Comparison of ENCODE assay signal across 9 cellular contexts in genomic region chr11:8809605-8810272, GRCh38.
DNase-seq lines count a peak whose midpoint lies in the region; ATAC-seq lines count a peak whose summit lies in the region.
"Had no signal": no experiment of that assay in that cellular context is flagged by ENCODE, and none has a peak within 500 bp of the region (broad histone marks: within the 10 kb centered on the region; RNA-seq: fewer than 3 reads in every experiment).

No MANE protein-coding gene starts in this region.

- DNase-seq in GM03348 (ENCODE audit: low spot score) (peak; percentile 24), adipocyte (ENCODE audit: low read depth) (peak; percentile 34), left ventricle myocardium superior (no peak), NCI-H2196 treated with DMSO at 0.1 percent for 48 hours (lab: John Stamatoyannopoulos, UW; ENCODE audit: unreplicated experiment) (no peak), KBM-7 (no peak)
- DNase-seq: stimulated activated CD4-positive, alpha-beta T cell treated with anti-CD3 and anti-CD28 coated beads, Interleukin-4, amount 100 ng/mL, for 1 hour had no signal

- H3K36me3 ChIP-seq in adipocyte (ENCODE audit: control insufficient read depth, insufficient read depth, low read length, severe bottlenecking), result no peaks in the 10 kb centered on the region
- no peaks in the 10 kb centered on the region for H3K36me3 ChIP-seq in rectal smooth muscle tissue (ENCODE audit: control insufficient read depth, insufficient read depth, low read length)

- peak overlapping the region; percentile 88 for H3K4me3 ChIP-seq in adipocyte (ENCODE audit: low read length)
- peak overlapping the region; percentile 95 for H3K4me3 ChIP-seq in rectal smooth muscle tissue (ENCODE audit: low read length)

- H3K27me3 ChIP-seq in adipocyte (replicated peaks; ENCODE audit: control insufficient read depth, insufficient read depth, low read length) (no peaks in the 10 kb centered on the region), rectal smooth muscle tissue (ENCODE audit: control insufficient read depth, insufficient read depth, low read length) (no peaks in the 10 kb centered on the region)

- H3K27ac ChIP-seq in rectal smooth muscle tissue (ENCODE audit: low read depth, low read length), result peak overlapping the region; percentile 97

- intact Hi-C loops in left ventricle myocardium superior (cut with micrococcal nuclease), result loop anchor here (5.0 to 10.0 kb wide), 2 partner anchors 105 to 117 kb away; partner anchors contain the start of gene AKIP1

- ATAC-seq in left ventricle myocardium superior (peak; percentile 28), HG03457 (IDR thresholded peaks at IDR 0.05; ENCODE audit: unreplicated experiment) (no peak), HG02623 (IDR thresholded peaks at IDR 0.05; ENCODE audit: unreplicated experiment) (no peak)

- in situ Hi-C loops in KBM-7 (cut with MboI; ENCODE audit: low pct_unique_long_range_greater_than_20kb, low sequenced_read_pairs), result no loop called here

- H3K9me3 ChIP-seq in adipocyte (ENCODE audit: control insufficient read depth, low read length), result no peaks in the 10 kb centered on the region

- H3K9ac ChIP-seq in adipocyte (ENCODE audit: low read length) (peak overlapping the region; percentile 91), rectal smooth muscle tissue (ENCODE audit: low read length) (peak overlapping the region; percentile 86)

- H3K4me1 ChIP-seq in adipocyte (ENCODE audit: control insufficient read depth, insufficient read depth, low read length) (peaks cover 76% of the 10 kb centered on the region), rectal smooth muscle tissue (ENCODE audit: control insufficient read depth, insufficient read depth, low read length) (peaks cover 49% of the 10 kb centered on the region)

Comparison
In these comparisons a context has a peak if more than half of its experiments do, and no peak if none do; other contexts are left out.
1. DNase-seq: peak in GM03348 (single experiment) and adipocyte (single experiment); none in left ventricle myocardium superior (single experiment), NCI-H2196 treated with DMSO at 0.1 percent for 48 hours (single experiment) and KBM-7 (single experiment).